ENCODE assay signal across 21 cellular contexts in the genomic region with DNA sequence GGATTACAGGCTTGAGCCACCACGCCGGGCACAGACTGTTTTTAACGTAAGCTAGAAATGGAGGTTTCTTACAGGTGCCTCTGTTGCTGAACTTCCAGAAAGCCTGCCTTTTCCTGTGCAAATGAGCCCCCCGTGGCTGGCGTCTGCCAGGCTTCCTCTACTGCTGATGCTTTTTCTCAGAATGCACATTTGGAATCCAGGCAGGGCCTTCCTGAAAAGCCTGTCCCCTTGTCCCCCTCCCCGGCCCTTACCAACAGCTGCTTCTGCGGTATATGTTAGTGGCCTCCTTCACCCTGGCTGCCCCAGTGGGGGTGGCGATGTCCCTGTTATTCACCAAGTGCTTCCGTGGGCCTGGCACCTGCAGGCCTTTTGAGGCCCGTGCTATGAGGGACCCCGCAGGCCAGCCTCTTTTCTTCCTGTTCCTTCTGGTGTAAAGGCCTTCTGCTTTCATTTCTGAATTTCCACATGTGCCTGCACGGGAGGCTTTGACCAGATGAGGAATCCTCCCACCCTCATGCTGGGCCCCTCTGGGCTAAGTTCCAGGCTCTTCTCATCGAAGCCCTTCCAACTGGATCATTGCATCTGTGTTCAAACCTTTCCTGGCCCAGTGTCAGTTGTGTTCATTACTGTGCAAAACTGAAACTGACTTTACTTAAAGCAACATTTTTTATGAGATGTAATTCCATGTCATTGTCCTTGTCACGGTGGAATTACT. TPM values are rescaled to one million over a fixed set of nuclear protein-coding genes. Genes with fewer than 3 reads are reported as not detected.
DNase-seq lines count a peak whose midpoint lies in the region; ATAC-seq and TF ChIP-seq lines count a peak whose summit lies in the region.
"Had no signal": no experiment of that assay in that cellular context is flagged by ENCODE, and none has a peak within 500 bp of the region (broad histone marks: within the 10 kb centered on the region; RNA-seq: fewer than 3 reads in every experiment).

No MANE protein-coding gene starts in this region.

- no peaks in the 10 kb centered on the region for H3K36me3 ChIP-seq in smooth muscle cell (ENCODE audit: low read depth)

- H3K36me3 Mint-ChIP-seq in natural killer cell, result peaks cover 6% of the 10 kb centered on the region
- peaks cover 19% of the 10 kb centered on the region for H3K36me3 Mint-ChIP-seq in natural killer cell treated with Interleukin-12 subunit alpha and Interleukin-12 subunit beta and Interleukin-15 and Interleukin-18, amount 100 ng/mL, for 72 hours

- H3F3A ChIP-seq in smooth muscle cell (ENCODE audit: low read depth), result no peaks in the 10 kb centered on the region

- peaks cover 16% of the 10 kb centered on the region for H4K20me1 ChIP-seq in smooth muscle cell (ENCODE audit: low read depth)

- no peaks in the 10 kb centered on the region for H3K9me3 ChIP-seq in smooth muscle cell (replicated peaks; ENCODE audit: low read depth)
- H3K9me3 ChIP-seq: thoracic aorta had no signal

- no peak overlapping the region for H3K27ac ChIP-seq in coronary artery
- H3K27ac ChIP-seq in smooth muscle cell (ENCODE audit: low read depth), result no peak overlapping the region
- H3K27ac ChIP-seq: cardiac muscle cell, thoracic aorta had no signal

- H3K27me3 Mint-ChIP-seq in natural killer cell (ENCODE audit: low read depth in 2 of 2), result no peaks in the 10 kb centered on the region
- no peaks in the 10 kb centered on the region for H3K27me3 Mint-ChIP-seq in natural killer cell treated with Interleukin-12 subunit alpha and Interleukin-12 subunit beta and Interleukin-15 and Interleukin-18, amount 100 ng/mL, for 72 hours
- H3K27me3 Mint-ChIP-seq: activated CD4-positive, alpha-beta T cell treated with anti-CD3 and anti-CD28 coated beads, Interleukin-2, amount 10 ng/mL, durations not matched to agents 24 days and 14 days; T-cell had no signal

- no peak overlapping the region for H3K4me3 Mint-ChIP-seq in natural killer cell
- no peak overlapping the region for H3K4me3 Mint-ChIP-seq in natural killer cell treated with Interleukin-12 subunit alpha and Interleukin-12 subunit beta and Interleukin-15 and Interleukin-18, amount 100 ng/mL, for 72 hours
- H3K4me3 Mint-ChIP-seq: activated CD4-positive, alpha-beta T cell treated with anti-CD3 and anti-CD28 coated beads, Interleukin-2, amount 10 ng/mL, durations not matched to agents 24 days and 14 days; T-cell had no signal

- H3K9ac ChIP-seq in smooth muscle cell (ENCODE audit: low read depth), result no peak overlapping the region

- no peak overlapping the region for H3K4me2 ChIP-seq in smooth muscle cell

- no peaks in the 10 kb centered on the region for H3K4me1 ChIP-seq in smooth muscle cell (ENCODE audit: low read depth)

- H3K9me3 Mint-ChIP-seq in natural killer cell, result no peaks in the 10 kb centered on the region
- H3K9me3 Mint-ChIP-seq in natural killer cell treated with Interleukin-12 subunit alpha and Interleukin-12 subunit beta and Interleukin-15 and Interleukin-18, amount 100 ng/mL, for 72 hours, result no peaks in the 10 kb centered on the region
- H3K9me3 Mint-ChIP-seq: activated CD4-positive, alpha-beta T cell treated with anti-CD3 and anti-CD28 coated beads, Interleukin-2, amount 10 ng/mL, durations not matched to agents 24 days and 14 days; T-cell had no signal

- H2AFZ ChIP-seq in smooth muscle cell (ENCODE audit: low read depth), result no peak overlapping the region

- no peaks in the 10 kb centered on the region for H3K79me2 ChIP-seq in smooth muscle cell (ENCODE audit: low read depth)

- peak overlapping the region; percentile 19 to 71 for H3K27ac Mint-ChIP-seq in natural killer cell
- H3K27ac Mint-ChIP-seq in natural killer cell treated with Interleukin-12 subunit alpha and Interleukin-12 subunit beta and Interleukin-15 and Interleukin-18, amount 100 ng/mL, for 72 hours, result peak overlapping the region in 1 of 2 donors; percentile 32
- H3K27ac Mint-ChIP-seq: T-cell had no signal

- no peak for DNase-seq in natural killer cell
- DNase-seq in natural killer cell treated with Interleukin-12 subunit alpha and Interleukin-12 subunit beta and Interleukin-15 and Interleukin-18, amount 100 ng/mL, for 72 hours (ENCODE audit: low spot score), result no peak
- peak; percentile 53 for DNase-seq in coronary artery (ENCODE audit: low spot score)
- peak; percentile 28 for DNase-seq in left lobe of liver (ENCODE audit: low spot score)
- DNase-seq in NCI-H1930 (lab: John Stamatoyannopoulos, UW), result no peak
- DNase-seq in omental fat pad (ENCODE audit: low spot score), result no peak
- no peak for DNase-seq in OCI-M1 (lab: John Stamatoyannopoulos, UW)
- DNase-seq in smooth muscle cell (lab: John Stamatoyannopoulos, UW; ENCODE audit: unreplicated experiment), result no peak
- DNase-seq: activated CD4-positive, alpha-beta T cell treated with anti-CD3 and anti-CD28 coated beads, Interleukin-2, amount 10 ng/mL, durations not matched to agents 24 days and 14 days; activated gamma-delta T cell; AML-193; DMS79; NCI-H2029; NCI-H82; RPMI8226; T-cell had no signal

- ATAC-seq in natural killer cell (no peak), left lobe of liver (peak; percentile 10), omental fat pad (ENCODE audit: low FRiP score) (no peak)
- no peak for ATAC-seq in natural killer cell treated with Interleukin-12 subunit alpha and Interleukin-12 subunit beta and Interleukin-15 and Interleukin-18, amount 100 ng/mL, for 72 hours
- ATAC-seq: T-cell had no signal

- H3K4me3 ChIP-seq in coronary artery, result no peak overlapping the region
- H3K4me3 ChIP-seq in smooth muscle cell, result no peak overlapping the region
- H3K4me3 ChIP-seq: cardiac muscle cell, thoracic aorta had no signal

- TF ChIP-seq CTCF in natural killer cell (IDR thresholded peaks at IDR 0.05) (no peak), coronary artery (IDR thresholded peaks at IDR 0.05) (no peak), omental fat pad (IDR thresholded peaks at IDR 0.05) (no peak), smooth muscle cell (IDR thresholded peaks at IDR 0.05; ENCODE audit: borderline replicate concordance, insufficient read depth, poor library complexity, severe bottlenecking) (no peak)

- intact Hi-C loops in natural killer cell (cut with micrococcal nuclease), result no loop called here

- peaks cover 5 to 16% of the 10 kb centered on the region in 2 donors for H3K4me1 Mint-ChIP-seq in natural killer cell
- peaks cover 11 to 20% of the 10 kb centered on the region in 2 donors for H3K4me1 Mint-ChIP-seq in natural killer cell treated with Interleukin-12 subunit alpha and Interleukin-12 subunit beta and Interleukin-15 and Interleukin-18, amount 100 ng/mL, for 72 hours (ENCODE audit: low read depth in 2 of 2)

- no peaks in the 10 kb centered on the region for H3K27me3 ChIP-seq in smooth muscle cell (ENCODE audit: low read depth)
- H3K27me3 ChIP-seq: cardiac muscle cell had no signal

- WGBS in smooth muscle cell (ENCODE audit: low lambda C conversion rate), result 91% methylated on average over 14 of the region's 14 CpGs

RNA-seq across cellular contexts. Expression of a gene that starts 10.4 kb away (rescaled TPM):
- total RNA-seq in natural killer cell (100 to 1,000 TPM; 147 to 167 (median 153) TPM), left lobe of liver (243 TPM), omental fat pad (100 to 1,000 TPM in 1 of 4 donors, 10 to 100 TPM in 3; 78.8 to 132 (median 89.3) TPM), smooth muscle cell (48.0 and 73.4 TPM in 2 replicates)
- 100 to 1,000 TPM; 152 to 215 TPM for total RNA-seq in natural killer cell treated with Interleukin-12 subunit alpha and Interleukin-12 subunit beta and Interleukin-15 and Interleukin-18, amount 100 ng/mL, for 72 hours
- 64.1 and 81.1 TPM in 2 replicates for polyA plus RNA-seq in smooth muscle cell

RNA-seq across cellular contexts. Expression of a gene that starts 27.7 kb away (rescaled TPM):
- total RNA-seq in natural killer cell, result under 1 TPM; 0.31 to 0.60 (median 0.57) TPM
- total RNA-seq in natural killer cell treated with Interleukin-12 subunit alpha and Interleukin-12 subunit beta and Interleukin-15 and Interleukin-18, amount 100 ng/mL, for 72 hours, result under 1 TPM in 1 of 2 donors, not detected in 1; 0.57 TPM
- total RNA-seq in left lobe of liver, result 66.3 TPM
- not detected for total RNA-seq in omental fat pad
- 0.18 TPM in 1 of 2 replicates, not detected in the other for total RNA-seq in smooth muscle cell
- not detected in 2 replicates for polyA plus RNA-seq in smooth muscle cell
- total RNA-seq: activated CD4-positive, alpha-beta T cell treated with anti-CD3 and anti-CD28 coated beads, Interleukin-2, amount 10 ng/mL, durations not matched to agents 24 days and 14 days; cardiac muscle cell; epithelial cell of proximal tubule; lung microvascular endothelial cell; osteoblast; thoracic aorta had no signal
- polyA plus RNA-seq: cardiac muscle cell had no signal

RNA-seq across cellular contexts. Expression of a gene that starts 49.5 kb away (rescaled TPM):
- total RNA-seq in natural killer cell (not detected), left lobe of liver (not detected), omental fat pad (under 1 TPM in 1 of 4 donors, not detected in 3; 0.28 TPM), smooth muscle cell (not detected in 2 replicates)
- not detected for total RNA-seq in natural killer cell treated with Interleukin-12 subunit alpha and Interleukin-12 subunit beta and Interleukin-15 and Interleukin-18, amount 100 ng/mL, for 72 hours
- polyA plus RNA-seq in smooth muscle cell, result not detected in 2 replicates
- total RNA-seq: activated CD4-positive, alpha-beta T cell treated with anti-CD3 and anti-CD28 coated beads, Interleukin-2, amount 10 ng/mL, durations not matched to agents 24 days and 14 days; cardiac muscle cell; epithelial cell of proximal tubule; lung microvascular endothelial cell; osteoblast; T-cell; thoracic aorta had no signal
- polyA plus RNA-seq: cardiac muscle cell had no signal

Comparison
In these comparisons a context has a peak if more than half of its experiments do, and no peak if none do; other contexts are left out.
1. DNase-seq: peak in coronary artery (single experiment) and left lobe of liver (single experiment); none in natural killer cell (single experiment), natural killer cell treated with Interleukin-12 subunit alpha and Interleukin-12 subunit beta and Interleukin-15 and Interleukin-18, amount 100 ng/mL, for 72 hours (single experiment), NCI-H1930 (0 of 2), omental fat pad (single experiment), OCI-M1 (single experiment) and smooth muscle cell (single experiment).
2. RNA of a gene that starts 27.7 kb away (total RNA-seq): 66.3 TPM in left lobe of liver (single experiment); 0.57 TPM in natural killer cell treated with Interleukin-12 subunit alpha and Interleukin-12 subunit beta and Interleukin-15 and Interleukin-18, amount 100 ng/mL, for 72 hours, 0.31 to 0.60 TPM in natural killer cell, not detected in omental fat pad and 0.18 TPM in smooth muscle cell; every median in the first group is over 10 times any median in the second.